In genomic region chr1:26710811-26711210, GRCh38 we compare ENCODE assay signal across 1 cellular context.
TF ChIP-seq lines count a peak whose summit lies in the region.

No MANE protein-coding gene starts in this region.

TF ChIP-seq in IMR-90, 13 proteins besides CTCF, POLR2A, EP300 and RAD21 (continued from another document):
- no peak for TF ChIP-seq BHLHE40 (IDR thresholded peaks at IDR 0.05; ENCODE audit: low read depth, low read length)
- TF ChIP-seq NFE2L2 (IDR thresholded peaks at IDR 0.05; ENCODE audit: low read depth, low read length), result no peak
- TF ChIP-seq MAZ (IDR thresholded peaks at IDR 0.05; ENCODE audit: borderline replicate concordance, low read depth, low read length), result no peak
- no peak for TF ChIP-seq MXI1 (IDR thresholded peaks at IDR 0.05; ENCODE audit: borderline replicate concordance, low read depth, low read length)
- no peak for TF ChIP-seq ELK1 (IDR thresholded peaks at IDR 0.05; ENCODE audit: borderline replicate concordance, low read depth, low read length)
